In genomic region chr17:53626286-53626685, GRCh38 we compare ENCODE assay signal across 14 cellular contexts.
DNase-seq lines count a peak whose midpoint lies in the region; ATAC-seq and TF ChIP-seq lines count a peak whose summit lies in the region.
"Had no signal": no experiment of that assay in that cellular context is flagged by ENCODE, and none has a peak within 500 bp of the region (broad histone marks: within the 10 kb centered on the region; RNA-seq: fewer than 3 reads in every experiment).

No MANE protein-coding gene starts in this region.

- no peaks in the 10 kb centered on the region for H3K27me3 Mint-ChIP-seq in MCF 10A (ENCODE audit: insufficient read depth, unreplicated experiment)
- no peaks in the 10 kb centered on the region for H3K27me3 Mint-ChIP-seq in stimulated activated memory B cell treated with anti-CD40 and anti-IgM and Interleukin-4, amounts not matched to agents 10 μg/mL and 1 μg/mL and 100 μg/mL, for 72 hours
- H3K27me3 Mint-ChIP-seq: activated CD4-positive, alpha-beta T cell treated with anti-CD3 and anti-CD28 coated beads, Interleukin-2, amount 10 ng/mL, durations not matched to agents 24 days and 14 days had no signal

- H3K9me3 ChIP-seq in breast epithelium, result no peaks in the 10 kb centered on the region
- H3K9me3 ChIP-seq: upper lobe of left lung had no signal

- no peaks in the 10 kb centered on the region for H3K27me3 ChIP-seq in breast epithelium
- H3K27me3 ChIP-seq: upper lobe of left lung had no signal

- no peaks in the 10 kb centered on the region for H3K4me1 ChIP-seq in breast epithelium
- H3K4me1 ChIP-seq: upper lobe of left lung had no signal

- POLR2A ChIA-PET in MCF 10A (lab: Yijun Ruan, JAX), result interaction anchor here (0.7 kb wide), 1 partner anchor 208 kb away, joined by 4 read pairs; no protein-coding TSS in a partner anchor

- H3K4me3 Mint-ChIP-seq in MCF 10A (ENCODE audit: unreplicated experiment), result no peak overlapping the region
- H3K4me3 Mint-ChIP-seq in stimulated activated memory B cell treated with anti-CD40 and anti-IgM and Interleukin-4, amounts not matched to agents 10 μg/mL and 1 μg/mL and 100 μg/mL, for 72 hours, result no peak overlapping the region
- H3K4me3 Mint-ChIP-seq: activated CD4-positive, alpha-beta T cell treated with anti-CD3 and anti-CD28 coated beads, Interleukin-2, amount 10 ng/mL, durations not matched to agents 24 days and 14 days had no signal

- no peaks in the 10 kb centered on the region for H3K36me3 Mint-ChIP-seq in MCF 10A (ENCODE audit: insufficient read depth, unreplicated experiment)
- H3K36me3 Mint-ChIP-seq in stimulated activated memory B cell treated with anti-CD40 and anti-IgM and Interleukin-4, amounts not matched to agents 10 μg/mL and 1 μg/mL and 100 μg/mL, for 72 hours, result no peaks in the 10 kb centered on the region

- CTCF ChIA-PET in MCF 10A (lab: Yijun Ruan, JAX), result no interaction called here

- no peak for TF ChIP-seq POLR2A in breast epithelium (IDR thresholded peaks at IDR 0.05)

- TF ChIP-seq CTCF in MCF 10A (IDR thresholded peaks at IDR 0.05; ENCODE audit: unreplicated experiment) (no peak), breast epithelium (IDR thresholded peaks at IDR 0.05) (no peak), fibroblast of pulmonary artery (IDR thresholded peaks at IDR 0.05; ENCODE audit: low read length, missing control alignments) (no peak)

- peak; percentile 71 for ATAC-seq in SK-N-SH treated with all-trans-retinoic acid at 6 μM for 48 hours
- ATAC-seq in HG03175 (IDR thresholded peaks at IDR 0.05; ENCODE audit: unreplicated experiment), result no peak
- no peak for ATAC-seq in stimulated activated memory B cell treated with anti-CD40 and anti-IgM and Interleukin-4, amounts not matched to agents 10 μg/mL and 1 μg/mL and 100 μg/mL, for 72 hours
- ATAC-seq: left lobe of liver had no signal

- H3K4me3 ChIP-seq in breast epithelium, result no peak overlapping the region
- no peak overlapping the region for H3K4me3 ChIP-seq in fibroblast of pulmonary artery (replicated peaks; ENCODE audit: low read depth, low read length)
- H3K4me3 ChIP-seq: upper lobe of left lung had no signal

- no TSS peak for BruUV-seq in MCF 10A (replicated peaks; lab: Mats Ljungman, UMichigan)

- no peaks in the 10 kb centered on the region for H3K9me3 Mint-ChIP-seq in MCF 10A (ENCODE audit: unreplicated experiment)
- H3K9me3 Mint-ChIP-seq in stimulated activated memory B cell treated with anti-CD40 and anti-IgM and Interleukin-4, amounts not matched to agents 10 μg/mL and 1 μg/mL and 100 μg/mL, for 72 hours, result peaks cover 4% of the 10 kb centered on the region

- H3K4me1 Mint-ChIP-seq in MCF 10A (ENCODE audit: insufficient read depth, unreplicated experiment), result peaks cover 12% of the 10 kb centered on the region
- H3K4me1 Mint-ChIP-seq in stimulated activated memory B cell treated with anti-CD40 and anti-IgM and Interleukin-4, amounts not matched to agents 10 μg/mL and 1 μg/mL and 100 μg/mL, for 72 hours, result no peaks in the 10 kb centered on the region
- H3K4me1 Mint-ChIP-seq: activated CD4-positive, alpha-beta T cell treated with anti-CD3 and anti-CD28 coated beads, Interleukin-2, amount 10 ng/mL, durations not matched to agents 24 days and 14 days had no signal

- intact Hi-C loops in MCF 10A (cut with micrococcal nuclease) (loop anchor here (5.0 kb wide), 1 partner anchor 211 kb away; no protein-coding TSS in a partner anchor), breast epithelium (cut with DNase I; ENCODE audit: low total_unique reads) (no loop called here)

- no peaks in the 10 kb centered on the region for H3K36me3 ChIP-seq in breast epithelium
- H3K36me3 ChIP-seq: upper lobe of left lung had no signal

- no peak overlapping the region for H3K27ac Mint-ChIP-seq in MCF 10A (ENCODE audit: low read depth, unreplicated experiment)
- H3K27ac Mint-ChIP-seq in stimulated activated memory B cell treated with anti-CD40 and anti-IgM and Interleukin-4, amounts not matched to agents 10 μg/mL and 1 μg/mL and 100 μg/mL, for 72 hours, result no peak overlapping the region
- H3K27ac Mint-ChIP-seq: activated CD4-positive, alpha-beta T cell treated with anti-CD3 and anti-CD28 coated beads, Interleukin-2, amount 10 ng/mL, durations not matched to agents 24 days and 14 days had no signal

- H3K27ac ChIP-seq in breast epithelium, result no peak overlapping the region
- H3K27ac ChIP-seq: upper lobe of left lung had no signal

- DNase-seq in MCF 10A (ENCODE audit: unreplicated experiment) (peak; percentile 59), breast epithelium (ENCODE audit: low spot score in 2 of 2) (no peak), fibroblast of pulmonary artery (ENCODE audit: low read depth) (peak; percentile 58), NCI-H774 (lab: John Stamatoyannopoulos, UW) (no peak), NCI-H2227 treated with DMSO at 0.1 percent for 48 hours (lab: John Stamatoyannopoulos, UW) (no peak)
- DNase-seq: activated CD4-positive, alpha-beta T cell treated with anti-CD3 and anti-CD28 coated beads, Interleukin-2, amount 10 ng/mL, durations not matched to agents 24 days and 14 days; DMS79 treated with DMSO at 0.1 percent for 48 hours; NCI-H146; stimulated activated CD4-positive, alpha-beta T cell treated with anti-CD3 and anti-CD28 coated beads, Interleukin-12 subunit alpha, Interleukin-12 subunit beta, amount 100 ng/mL, for 4 hours; upper lobe of left lung had no signal

TF ChIP-seq in SK-N-SH treated with all-trans-retinoic acid at 6 μM for 48 hours, 23 proteins besides CTCF, POLR2A, EP300 and RAD21:
- TF ChIP-seq GLIS3 (CRISPR knock-in tag; IDR thresholded peaks at IDR 0.05), result no peak
- peak; percentile 73 for TF ChIP-seq ISL1 (CRISPR knock-in tag; IDR thresholded peaks at IDR 0.05)
- no peak for TF ChIP-seq CSDC2 (CRISPR knock-in tag; IDR thresholded peaks at IDR 0.05)
- TF ChIP-seq ARNTL (CRISPR knock-in tag; IDR thresholded peaks at IDR 0.05; ENCODE audit: borderline replicate concordance, low read depth), result no peak
- TF ChIP-seq, protein P1, sequence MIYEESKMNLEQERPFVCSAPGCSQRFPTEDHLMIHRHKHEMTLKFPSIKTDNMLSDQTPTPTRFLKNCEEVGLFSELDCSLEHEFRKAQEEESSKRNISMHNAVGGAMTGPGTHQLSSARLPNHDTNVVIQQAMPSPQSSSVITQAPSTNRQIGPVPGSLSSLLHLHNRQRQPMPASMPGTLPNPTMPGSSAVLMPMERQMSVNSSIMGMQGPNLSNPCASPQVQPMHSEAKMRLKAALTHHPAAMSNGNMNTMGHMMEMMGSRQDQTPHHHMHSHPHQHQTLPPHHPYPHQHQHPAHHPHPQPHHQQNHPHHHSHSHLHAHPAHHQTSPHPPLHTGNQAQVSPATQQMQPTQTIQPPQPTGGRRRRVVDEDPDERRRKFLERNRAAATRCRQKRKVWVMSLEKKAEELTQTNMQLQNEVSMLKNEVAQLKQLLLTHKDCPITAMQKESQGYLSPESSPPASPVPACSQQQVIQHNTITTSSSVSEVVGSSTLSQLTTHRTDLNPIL (CRISPR knock-in tag; IDR thresholded peaks at IDR 0.05; ENCODE audit: low read depth), result no peak
- TF ChIP-seq ZNF565 (CRISPR knock-in tag; conservative IDR thresholded peaks at IDR 0.05; ENCODE audit: low read depth), result no peak
- TF ChIP-seq ZNF70 (CRISPR knock-in tag; IDR thresholded peaks at IDR 0.05), result no peak
- TF ChIP-seq TOX (CRISPR knock-in tag; IDR thresholded peaks at IDR 0.05; ENCODE audit: borderline replicate concordance), result 0 out of 2 replicates have a peak, but pooled peaks have one; percentile 10

Comparison
In these comparisons a context has a peak if more than half of its experiments do, and no peak if none do; other contexts are left out.
1. DNase-seq: peak in MCF 10A (single experiment) and fibroblast of pulmonary artery (single experiment); none in breast epithelium (0 of 2), NCI-H774 (single experiment) and NCI-H2227 treated with DMSO at 0.1 percent for 48 hours (single experiment).